35 cellular contexts compared by ENCODE assay signal in the genomic region with DNA sequence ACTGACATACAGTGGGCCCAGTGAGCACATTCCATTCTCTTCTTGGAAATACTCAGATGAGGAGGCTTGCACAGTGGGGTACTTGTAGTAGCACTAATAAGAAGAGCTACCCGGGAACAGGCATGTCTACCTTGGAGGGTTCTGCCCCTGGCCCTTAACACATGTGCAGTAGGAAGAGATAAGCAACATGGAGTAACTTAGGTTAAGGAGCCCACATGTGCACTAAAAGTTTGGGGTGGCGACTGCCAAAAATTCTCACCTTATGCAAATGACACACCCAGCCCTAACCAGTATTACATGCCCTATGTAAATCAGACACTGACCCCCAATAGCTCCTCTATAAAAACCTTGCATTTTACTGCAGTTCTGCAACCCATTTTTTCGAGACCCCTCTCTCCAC.
"Had no signal": no experiment of that assay in that cellular context is flagged by ENCODE, and none has a peak within 500 bp of the region (broad histone marks: within the 10 kb centered on the region; RNA-seq: fewer than 3 reads in every experiment).

No MANE protein-coding gene starts in this region.

- DNase-seq: activated CD4-positive, alpha-beta memory T cell treated with anti-CD3 and anti-CD28 coated beads, Interleukin-2, amount 10 ng/mL, durations not matched to agents 7 days and 5 days; activated CD4-positive, alpha-beta T cell treated with anti-CD3 and anti-CD28 coated beads for 1 hour; activated CD4-positive, alpha-beta T cell treated with anti-CD3 and anti-CD28 coated beads for 36 hours; activated CD4-positive, alpha-beta T cell treated with anti-CD3 and anti-CD28 coated beads for 48 hours; activated CD4-positive, alpha-beta T cell treated with anti-CD3 and anti-CD28 coated beads, Interleukin-2, amount 10 ng/mL, durations not matched to agents 7 days and 5 days; activated CD4-positive, alpha-beta T cell treated with anti-CD3 and anti-CD28 coated beads, Interleukin-2, amount 50 U/mL, for 48 hours; activated CD4-positive, CD25-positive, alpha-beta regulatory T cell; activated CD8-positive, alpha-beta memory T cell treated with anti-CD3 and anti-CD28 coated beads for 24 hours; activated CD8-positive, alpha-beta memory T cell treated with anti-CD3 and anti-CD28 coated beads, Interleukin-2, amount 10 ng/mL, durations not matched to agents 7 days and 5 days; activated CD8-positive, alpha-beta memory T cell treated with anti-CD3 and anti-CD28 coated beads, Interleukin-2, amount 50 U/mL, for 48 hours; activated CD8-positive, alpha-beta T cell treated with anti-CD3 and anti-CD28 coated beads, Interleukin-2, amount 10 ng/mL, durations not matched to agents 7 days and 5 days; activated effector memory CD4-positive, alpha-beta T cell treated with anti-CD3 and anti-CD28 coated beads, Interleukin-2, amount 50 U/mL, for 16 hours; activated gamma-delta T cell treated with Interleukin-2 at 50 U/mL for 16 hours; activated naive CD4-positive, alpha-beta T cell; activated naive CD4-positive, alpha-beta T cell treated with anti-CD3 and anti-CD28 coated beads for 36 hours; activated naive CD4-positive, alpha-beta T cell treated with anti-CD3 and anti-CD28 coated beads, Interleukin-2, amount 50 U/mL, for 16 hours; activated naive CD8-positive, alpha-beta T cell treated with anti-CD3 and anti-CD28 coated beads for 36 hours; activated T-cell treated with anti-CD3 and anti-CD28 coated beads, Interleukin-2, amount 50 U/mL, for 24 hours; activated T-cell treated with anti-CD3 and anti-CD28 coated beads, Interleukin-2, amount 50 U/mL, for 48 hours; adrenal gland; amniotic stem cell; aorta; body of pancreas; brain microvascular endothelial cell; central memory CD4-positive, alpha-beta T cell; T-helper 1 cell; T-helper 2 cell; T-helper 9 cell had no signal

- H3K36me3 Mint-ChIP-seq: activated CD8-positive, alpha-beta memory T cell treated with anti-CD3 and anti-CD28 coated beads, Interleukin-2, amount 10 ng/mL, durations not matched to agents 7 days and 5 days; activated naive CD4-positive, alpha-beta T cell treated with anti-CD3 and anti-CD28 coated beads, Interleukin-2, amount 50 U/mL, for 72 hours; activated naive CD8-positive, alpha-beta T cell treated with anti-CD3 and anti-CD28 coated beads for 36 hours had no signal

- H3K4me1 Mint-ChIP-seq: activated CD4-positive, alpha-beta memory T cell treated with anti-CD3 and anti-CD28 coated beads, Interleukin-2, amount 10 ng/mL, durations not matched to agents 7 days and 5 days; activated CD4-positive, alpha-beta T cell treated with anti-CD3 and anti-CD28 coated beads for 36 hours; activated CD4-positive, alpha-beta T cell treated with anti-CD3 and anti-CD28 coated beads, Interleukin-2, amount 10 ng/mL, durations not matched to agents 7 days and 5 days; activated CD8-positive, alpha-beta memory T cell treated with anti-CD3 and anti-CD28 coated beads, Interleukin-2, amount 10 ng/mL, durations not matched to agents 7 days and 5 days; activated naive CD8-positive, alpha-beta T cell treated with anti-CD3 and anti-CD28 coated beads for 36 hours had no signal

- ATAC-seq: activated CD4-positive, alpha-beta T cell treated with anti-CD3 and anti-CD28 coated beads for 36 hours; activated CD4-positive, CD25-positive, alpha-beta regulatory T cell treated with anti-CD3 and anti-CD28 coated beads, Interleukin-2, amount 50 U/mL, for 24 hours; activated CD8-positive, alpha-beta memory T cell treated with anti-CD3 and anti-CD28 coated beads, Interleukin-2, amount 10 ng/mL, durations not matched to agents 7 days and 5 days; activated CD8-positive, alpha-beta T cell treated with anti-CD3 and anti-CD28 coated beads, Interleukin-2, amount 10 ng/mL, durations not matched to agents 7 days and 5 days; activated naive CD4-positive, alpha-beta T cell treated with anti-CD3 and anti-CD28 coated beads, Interleukin-2, amount 50 U/mL, for 72 hours; body of pancreas had no signal

- H3K36me3 ChIP-seq: adrenal gland, brain microvascular endothelial cell, breast epithelium had no signal

- H3K27me3 Mint-ChIP-seq: activated CD4-positive, alpha-beta memory T cell treated with anti-CD3 and anti-CD28 coated beads, Interleukin-2, amount 10 ng/mL, durations not matched to agents 7 days and 5 days; activated CD4-positive, alpha-beta T cell treated with anti-CD3 and anti-CD28 coated beads for 36 hours; activated CD4-positive, alpha-beta T cell treated with anti-CD3 and anti-CD28 coated beads, Interleukin-2, amount 10 ng/mL, durations not matched to agents 7 days and 5 days; activated CD8-positive, alpha-beta memory T cell treated with anti-CD3 and anti-CD28 coated beads, Interleukin-2, amount 10 ng/mL, durations not matched to agents 7 days and 5 days; activated naive CD8-positive, alpha-beta T cell treated with anti-CD3 and anti-CD28 coated beads for 36 hours; activated T-cell treated with anti-CD3 and anti-CD28 coated beads, Interleukin-2, amount 50 U/mL, for 24 hours had no signal

- H3K4me3 ChIP-seq: adrenal gland, body of pancreas, breast epithelium had no signal

- H3K4me3 Mint-ChIP-seq: activated CD4-positive, alpha-beta memory T cell treated with anti-CD3 and anti-CD28 coated beads, Interleukin-2, amount 10 ng/mL, durations not matched to agents 7 days and 5 days; activated CD4-positive, alpha-beta T cell treated with anti-CD3 and anti-CD28 coated beads for 36 hours; activated CD4-positive, alpha-beta T cell treated with anti-CD3 and anti-CD28 coated beads, Interleukin-2, amount 10 ng/mL, durations not matched to agents 7 days and 5 days; activated CD8-positive, alpha-beta memory T cell treated with anti-CD3 and anti-CD28 coated beads, Interleukin-2, amount 10 ng/mL, durations not matched to agents 7 days and 5 days; activated CD8-positive, alpha-beta T cell treated with anti-CD3 and anti-CD28 coated beads, Interleukin-2, amount 10 ng/mL, durations not matched to agents 7 days and 5 days; activated naive CD4-positive, alpha-beta T cell treated with anti-CD3 and anti-CD28 coated beads for 36 hours; activated naive CD8-positive, alpha-beta T cell treated with anti-CD3 and anti-CD28 coated beads for 36 hours; activated T-cell treated with anti-CD3 and anti-CD28 coated beads, Interleukin-2, amount 50 U/mL, for 24 hours; T-helper 1 cell treated with Interleukin-12 subunit alpha and Interleukin-12 subunit beta and Interleukin-4 antibody, amounts not matched to agents 30 μg/mL and 1 μg/mL, for 36 hours; T-helper 2 cell treated with Interferon-gamma antibody and Interleukin-4, amounts not matched to agents 5 μg/mL and 100 μg/mL, for 36 hours had no signal

- H3K27ac ChIP-seq: adrenal gland, body of pancreas, brain microvascular endothelial cell, breast epithelium, VCaP had no signal

- H3K27me3 ChIP-seq: adrenal gland, body of pancreas, brain microvascular endothelial cell, breast epithelium had no signal

- H3K4me1 ChIP-seq: adrenal gland, body of pancreas, breast epithelium had no signal

- H3K9me3 Mint-ChIP-seq: activated CD4-positive, alpha-beta memory T cell treated with anti-CD3 and anti-CD28 coated beads, Interleukin-2, amount 10 ng/mL, durations not matched to agents 7 days and 5 days; activated CD4-positive, alpha-beta T cell treated with anti-CD3 and anti-CD28 coated beads, Interleukin-2, amount 10 ng/mL, durations not matched to agents 7 days and 5 days; activated naive CD4-positive, alpha-beta T cell treated with anti-CD3 and anti-CD28 coated beads for 36 hours; activated naive CD8-positive, alpha-beta T cell treated with anti-CD3 and anti-CD28 coated beads for 36 hours; activated T-cell treated with anti-CD3 and anti-CD28 coated beads, Interleukin-2, amount 50 U/mL, for 24 hours; activated T-helper 2 cell treated with anti-CD3 and anti-CD28 coated beads, Interferon-gamma antibody, Interleukin-2, Interleukin-4, amounts not matched to agents 10 μg/mL and 5 μg/mL and 100 μg/mL, durations not matched to agents 14 hours and 24 hours and 36 hours; T-helper 1 cell treated with Interleukin-12 subunit alpha and Interleukin-12 subunit beta and Interleukin-4 antibody, amounts not matched to agents 30 μg/mL and 1 μg/mL, for 36 hours; T-helper 2 cell treated with Interferon-gamma antibody and Interleukin-4, amounts not matched to agents 5 μg/mL and 100 μg/mL, for 36 hours had no signal

- H3K9me3 ChIP-seq: adrenal gland, body of pancreas, breast epithelium had no signal

- H3K27ac Mint-ChIP-seq: activated CD4-positive, alpha-beta memory T cell treated with anti-CD3 and anti-CD28 coated beads, Interleukin-2, amount 10 ng/mL, durations not matched to agents 7 days and 5 days; activated CD4-positive, alpha-beta T cell treated with anti-CD3 and anti-CD28 coated beads for 36 hours; activated CD4-positive, alpha-beta T cell treated with anti-CD3 and anti-CD28 coated beads, Interleukin-2, amount 10 ng/mL, durations not matched to agents 7 days and 5 days; activated CD8-positive, alpha-beta memory T cell treated with anti-CD3 and anti-CD28 coated beads, Interleukin-2, amount 10 ng/mL, durations not matched to agents 7 days and 5 days; activated CD8-positive, alpha-beta T cell treated with anti-CD3 and anti-CD28 coated beads, Interleukin-2, amount 10 ng/mL, durations not matched to agents 7 days and 5 days; activated naive CD4-positive, alpha-beta T cell treated with anti-CD3 and anti-CD28 coated beads for 36 hours; activated naive CD4-positive, alpha-beta T cell treated with anti-CD3 and anti-CD28 coated beads, Interleukin-2, amount 50 U/mL, for 72 hours; activated naive CD8-positive, alpha-beta T cell treated with anti-CD3 and anti-CD28 coated beads for 36 hours; activated T-cell treated with anti-CD3 and anti-CD28 coated beads, Interleukin-2, amount 50 U/mL, for 24 hours; activated T-helper 2 cell treated with anti-CD3 and anti-CD28 coated beads, Interferon-gamma antibody, Interleukin-2, Interleukin-4, amounts not matched to agents 10 μg/mL and 5 μg/mL and 100 μg/mL, durations not matched to agents 14 hours and 24 hours and 36 hours; T-helper 1 cell treated with Interleukin-12 subunit alpha and Interleukin-12 subunit beta and Interleukin-4 antibody, amounts not matched to agents 30 μg/mL and 1 μg/mL, for 36 hours; T-helper 2 cell treated with Interferon-gamma antibody and Interleukin-4, amounts not matched to agents 5 μg/mL and 100 μg/mL, for 36 hours had no signal
